In genomic region chr1:226883630-226884029, GRCh38 we compare ENCODE assay signal across 13 cellular contexts. TPM values are rescaled to one million over a fixed set of nuclear protein-coding genes. Genes with fewer than 3 reads are reported as not detected.
DNase-seq lines count a peak whose midpoint lies in the region; ATAC-seq and TF ChIP-seq lines count a peak whose summit lies in the region.
"Had no signal": no experiment of that assay in that cellular context is flagged by ENCODE, and none has a peak within 500 bp of the region (broad histone marks: within the 10 kb centered on the region; RNA-seq: fewer than 3 reads in every experiment).

No MANE protein-coding gene starts in this region.

- H3F3A ChIP-seq in Loucy (ENCODE audit: low read depth), result no peaks in the 10 kb centered on the region

- 83 to 92% (median 90%) methylated on average over 15 to 16 of the region's 16 CpGs for WGBS in spleen, 5 donors

- no peak for TF ChIP-seq POLR2A in spleen (IDR thresholded peaks at IDR 0.05)

- H3K9ac ChIP-seq in Loucy (ENCODE audit: low read depth, low read length, poor library complexity, severe bottlenecking), result peak overlapping the region; percentile 54

- H3K9me2 ChIP-seq in Loucy (replicated peaks; ENCODE audit: low read depth, low read length), result no peaks in the 10 kb centered on the region

- peak overlapping the region in 4 of 8 donors; percentile 80 to 90 (median 84) for H3K27ac ChIP-seq in spleen

- peaks cover 8% of the 10 kb centered on the region for H3K36me3 Mint-ChIP-seq in activated T-cell treated with anti-CD3 and anti-CD28 coated beads, Interleukin-2, amount 50 U/mL, for 24 hours (ENCODE audit: low read depth)
- peaks cover 10% of the 10 kb centered on the region for H3K36me3 Mint-ChIP-seq in activated naive CD8-positive, alpha-beta T cell treated with anti-CD3 and anti-CD28 coated beads, Interleukin-2, amount 50 U/mL, for 24 hours (ENCODE audit: low read depth)

- H3K4me2 ChIP-seq in Loucy (ENCODE audit: low read depth, low read length, poor library complexity, severe bottlenecking), result no peak overlapping the region

- no peaks in the 10 kb centered on the region for H3K27me3 Mint-ChIP-seq in activated T-cell treated with anti-CD3 and anti-CD28 coated beads, Interleukin-2, amount 50 U/mL, for 24 hours
- H3K27me3 Mint-ChIP-seq in activated naive CD8-positive, alpha-beta T cell treated with anti-CD3 and anti-CD28 coated beads, Interleukin-2, amount 50 U/mL, for 24 hours, result no peaks in the 10 kb centered on the region

- intact Hi-C loops in spleen (cut with DNase I; ENCODE audit: low total_unique reads), result no loop called here

- H3K9me3 ChIP-seq in Loucy (ENCODE audit: insufficient read depth, low read depth, low read length) (no peaks in the 10 kb centered on the region), spleen (no peaks in the 10 kb centered on the region)

- no peaks in the 10 kb centered on the region for H3K36me3 ChIP-seq in Loucy (ENCODE audit: insufficient read depth, low read length)
- peaks cover 0 to 69% (median 11%) of the 10 kb centered on the region in 6 donors for H3K36me3 ChIP-seq in spleen

- ATAC-seq in activated naive CD8-positive, alpha-beta T cell treated with anti-CD3 and anti-CD28 coated beads, Interleukin-2, amount 50 U/mL, for 24 hours, result no peak
- no peak for ATAC-seq in GM18517 (IDR thresholded peaks at IDR 0.05; ENCODE audit: unreplicated experiment)

- DNase-seq in activated T-cell treated with anti-CD3 and anti-CD28 coated beads, Interleukin-2, amount 50 U/mL, for 24 hours, result no peak
- no peak for DNase-seq in activated T-cell treated with anti-CD3 and anti-CD28 coated beads, Interleukin-2, amount 50 U/mL, for 48 hours
- no peak for DNase-seq in activated naive CD8-positive, alpha-beta T cell treated with anti-CD3 and anti-CD28 coated beads, Interleukin-2, amount 50 U/mL, for 24 hours
- DNase-seq in spleen, result peak; percentile 76
- no peak for DNase-seq in AG08395 (ENCODE audit: low spot score)
- no peak for DNase-seq in NCI-H2107 treated with DMSO at 0.1 percent for 48 hours (lab: John Stamatoyannopoulos, UW; ENCODE audit: unreplicated experiment)
- DNase-seq: hypothalamus; left colon; NCI-H1105 treated with DMSO at 0.1 percent for 48 hours; NK-92 treated with Interleukin-12 subunit alpha and Interleukin-12 subunit beta, amount 100 ng/mL, for 24 hours had no signal

- H4K20me1 ChIP-seq in Loucy (ENCODE audit: insufficient read depth, low read length, poor library complexity, severe bottlenecking), result no peaks in the 10 kb centered on the region

- no peak overlapping the region for H2AFZ ChIP-seq in Loucy (ENCODE audit: low read length)

- H3K27me3 ChIP-seq in Loucy (ENCODE audit: insufficient read depth, low read length, poor library complexity, severe bottlenecking), result no peaks in the 10 kb centered on the region
- H3K27me3 ChIP-seq in spleen (replicated peaks in 1 of 7), result no peaks in the 10 kb centered on the region

- H3K9me3 Mint-ChIP-seq in activated T-cell treated with anti-CD3 and anti-CD28 coated beads, Interleukin-2, amount 50 U/mL, for 24 hours, result no peaks in the 10 kb centered on the region
- H3K9me3 Mint-ChIP-seq in activated naive CD8-positive, alpha-beta T cell treated with anti-CD3 and anti-CD28 coated beads, Interleukin-2, amount 50 U/mL, for 24 hours, result no peaks in the 10 kb centered on the region
- H3K9me3 Mint-ChIP-seq: brain had no signal

- H3K4me1 ChIP-seq in Loucy (ENCODE audit: insufficient read depth, low read length, poor library complexity, severe bottlenecking), result peaks cover 55% of the 10 kb centered on the region
- H3K4me1 ChIP-seq in spleen, result peaks cover 30 to 56% (median 49%) of the 10 kb centered on the region in 6 donors

- TF ChIP-seq CTCF in Loucy (conservative IDR thresholded peaks at IDR 0.05; ENCODE audit: low read length) (no peak), spleen (IDR thresholded peaks at IDR 0.05 in 8 of 11, conservative IDR thresholded peaks at IDR 0.05 in 3 of 11) (no peak)

- H3K4me3 ChIP-seq in Loucy (ENCODE audit: low read length, poor library complexity, severe bottlenecking) (no peak overlapping the region), spleen (no peak overlapping the region)

- peak overlapping the region; percentile 97 for H3K27ac Mint-ChIP-seq in activated T-cell treated with anti-CD3 and anti-CD28 coated beads, Interleukin-2, amount 50 U/mL, for 24 hours
- H3K27ac Mint-ChIP-seq in activated naive CD8-positive, alpha-beta T cell treated with anti-CD3 and anti-CD28 coated beads, Interleukin-2, amount 50 U/mL, for 24 hours, result peak overlapping the region; percentile 84

- H3K79me2 ChIP-seq in Loucy (ENCODE audit: insufficient read depth, low read length), result no peaks in the 10 kb centered on the region

- peaks cover 52% of the 10 kb centered on the region for H3K4me1 Mint-ChIP-seq in activated T-cell treated with anti-CD3 and anti-CD28 coated beads, Interleukin-2, amount 50 U/mL, for 24 hours (ENCODE audit: low read depth)
- H3K4me1 Mint-ChIP-seq in activated naive CD8-positive, alpha-beta T cell treated with anti-CD3 and anti-CD28 coated beads, Interleukin-2, amount 50 U/mL, for 24 hours, result peaks cover 52% of the 10 kb centered on the region

- peak overlapping the region; percentile 74 for H3K4me3 Mint-ChIP-seq in activated T-cell treated with anti-CD3 and anti-CD28 coated beads, Interleukin-2, amount 50 U/mL, for 24 hours
- H3K4me3 Mint-ChIP-seq in activated naive CD8-positive, alpha-beta T cell treated with anti-CD3 and anti-CD28 coated beads, Interleukin-2, amount 50 U/mL, for 24 hours, result peak overlapping the region; percentile 72
- H3K4me3 Mint-ChIP-seq: brain had no signal

RNA-seq across cellular contexts. Expression of gene PSEN2, which starts 13.2 kb away (rescaled TPM):
- 10 to 100 TPM; 24.5 to 57.0 (median 38.3) TPM for total RNA-seq in spleen
- 10 to 100 TPM in 1 of 3 donors, 1 to 10 TPM in 2; 6.3 to 16.7 (median 8.9) TPM for polyA plus RNA-seq in spleen

RNA-seq across cellular contexts. Expression of gene COQ8A, which starts 56.5 kb away (rescaled TPM):
- 10 to 100 TPM; 31.0 to 44.7 (median 38.1) TPM for total RNA-seq in spleen
- 10 to 100 TPM; 44.9 to 59.4 (median 52.4) TPM for polyA plus RNA-seq in spleen
